In the genomic region with DNA sequence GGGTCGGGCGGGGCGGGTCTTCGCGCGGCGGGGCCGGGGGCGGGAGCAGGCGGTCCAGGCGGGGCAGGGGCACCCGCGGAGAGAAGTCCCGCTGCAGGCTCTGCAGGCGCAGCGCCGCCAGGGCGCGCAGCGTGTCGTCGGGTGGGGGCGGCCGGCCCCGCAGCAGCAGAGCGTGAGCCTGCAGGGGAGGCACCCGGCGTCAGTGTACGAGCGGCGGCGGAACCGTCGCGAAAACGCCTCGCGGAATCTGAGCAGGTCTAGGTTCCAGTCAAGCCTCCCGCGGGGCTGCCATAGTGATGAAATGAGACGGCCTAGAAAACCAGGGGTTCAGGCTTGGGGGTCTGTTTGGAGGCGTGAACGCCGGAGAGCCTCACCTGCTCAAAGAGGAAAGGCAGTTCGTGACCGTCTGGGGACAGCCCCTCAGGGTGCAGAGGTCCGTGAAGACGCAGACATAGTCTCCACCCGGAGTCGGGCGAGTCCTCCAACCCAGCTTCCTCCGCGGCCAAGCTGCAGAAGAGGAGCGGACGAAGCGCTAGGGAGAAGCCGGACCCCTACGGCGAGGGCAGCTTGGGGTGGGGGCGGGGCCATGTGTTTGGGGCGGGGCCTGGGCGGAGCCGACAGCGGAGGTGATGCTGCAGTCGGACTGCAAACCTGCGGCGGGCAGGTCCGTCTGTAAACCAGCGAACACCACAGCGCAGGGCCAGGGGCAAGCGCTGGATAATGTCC, we compare ENCODE assay signal across 8 cellular contexts. TPM values are rescaled to one million over a fixed set of nuclear protein-coding genes. Genes with fewer than 3 reads are reported as not detected.
A peak's percentile ranks its signal among the peaks of the same experiment; 100 is the strongest.
DNase-seq lines count a peak whose midpoint lies in the region; FAIRE-seq and TF ChIP-seq lines count a peak whose summit lies in the region.

No MANE protein-coding gene starts in this region.

- TF ChIP-seq RAD21 in H1 (IDR thresholded peaks at IDR 0.05 in 1 of 2, conservative IDR thresholded peaks at IDR 0.05 in 1 of 2; ENCODE audit: low read depth in 2 of 2, low read length in 2 of 2): no peak

- no peak overlapping the region for H2AK5ac ChIP-seq in H1 (ENCODE audit: low read depth, low read length)

- peak; percentile 93 for FAIRE-seq in GM12891 (lab: Jason Lieb, UNC)
- FAIRE-seq in H1 (lab: Jason Lieb, UNC): no peak

- H3K4me3 ChIP-seq in H1 (ENCODE audit: extremely low read depth in 1 of 4, insufficient read depth in 2 of 4, low read depth in 3 of 4, low read length in 4 of 4) (peak overlapping the region; percentile 37 to 65 (median 54)), sigmoid colon (no peak overlapping the region), Karpas-422 (ENCODE audit: low read length) (no peak overlapping the region)

- H3K23ac ChIP-seq in H1 (ENCODE audit: insufficient read length): no peak overlapping the region

- peak overlapping the region; percentile 83 for H3K56ac ChIP-seq in H1 (replicated peaks; ENCODE audit: insufficient read length, low read depth, low read length)

- intact Hi-C loops in sigmoid colon (cut with DNase I): no loop called here

- H3K79me1 ChIP-seq in H1 (ENCODE audit: low read depth, low read length): no peaks in the 10 kb centered on the region

- H3K23me2 ChIP-seq in H1 (ENCODE audit: low read depth, low read length): peaks cover 20% of the 10 kb centered on the region

- H3K14ac ChIP-seq in H1 (ENCODE audit: insufficient read length): no peak overlapping the region

- peak overlapping the region; percentile 83 for H3K18ac ChIP-seq in H1 (ENCODE audit: extremely low read depth, low read length)

- DNase-seq in GM12891 (ENCODE audit: insufficient read length, low spot score) (peak; percentile 78), H1 (ENCODE audit: low read depth in 1 of 2, low spot score in 2 of 2) (peak in 1 of 2 experiments; percentile 82), sigmoid colon (no peak), medulla oblongata (ENCODE audit: extremely low spot score) (no peak), hippocampal formation (lab: John Stamatoyannopoulos, UW) (no peak), middle frontal gyrus (ENCODE audit: extremely low spot score, low spot score) (no peak), Karpas-422 (no peak)
- peak; percentile 50 for DNase-seq in activated CD4-positive, CD25-positive, alpha-beta regulatory T cell treated with anti-CD3 and anti-CD28 coated beads, Interleukin-2, amount 50 U/mL, for 72 hours

- peak overlapping the region; percentile 75 for H4K91ac ChIP-seq in H1 (replicated peaks; ENCODE audit: insufficient read length, low read length)

- H3K27ac ChIP-seq in H1 (ENCODE audit: low read depth, low read length): peak overlapping the region; percentile 54; the same call in 1 of the 2 replicates
- peak overlapping the region in 3 of 4 donors; percentile 81 to 83 (median 81) for H3K27ac ChIP-seq in sigmoid colon
- H3K27ac ChIP-seq in Karpas-422 (ENCODE audit: low read length): no peak overlapping the region

- H4K20me1 ChIP-seq in H1 (replicated peaks in 1 of 2; ENCODE audit: control insufficient read depth in 1 of 2, insufficient read depth in 2 of 2, low read length in 2 of 2) (peaks cover 3 to 12% of the 10 kb centered on the region in 2 experiments), Karpas-422 (ENCODE audit: insufficient read depth, low read depth, low read length) (0 out of 2 replicates have a peak, but pooled peaks cover 4% of the 10 kb centered on the region)

- peaks cover 0 to 47% (median 32%) of the 10 kb centered on the region in 4 experiments; a peak in 6 of 7 replicates for H3K4me1 ChIP-seq in H1 (replicated peaks in 1 of 4; ENCODE audit: control insufficient read depth in 3 of 4, insufficient read depth in 4 of 4, low read length in 3 of 4)
- H3K4me1 ChIP-seq in sigmoid colon: peaks cover 0 to 71% (median 68%) of the 10 kb centered on the region in 4 donors
- H3K4me1 ChIP-seq in Karpas-422 (ENCODE audit: low read length): peaks cover 12% of the 10 kb centered on the region

- TF ChIP-seq CTCF in H1 (IDR thresholded peaks at IDR 0.05; ENCODE audit: control extremely low read depth in 1 of 3, insufficient read depth in 1 of 3, low read depth in 1 of 3, low read length in 3 of 3) (no peak), sigmoid colon (IDR thresholded peaks at IDR 0.05) (no peak)

- H2BK15ac ChIP-seq in H1 (ENCODE audit: low read length): peak overlapping the region; percentile 61; the same call in 1 of the 2 replicates

- TF ChIP-seq POLR2A in GM12891 (IDR thresholded peaks at IDR 0.05; ENCODE audit: low read depth, low read length): no peak
- TF ChIP-seq POLR2A in H1 (IDR thresholded peaks at IDR 0.05; ENCODE audit: control extremely low read depth in 1 of 2, low read depth in 2 of 2, low read length in 2 of 2): no peak
- no peak for TF ChIP-seq POLR2A in sigmoid colon (IDR thresholded peaks at IDR 0.05)

- H3K27me3 ChIP-seq in H1 (replicated peaks in 1 of 4; ENCODE audit: control insufficient read depth in 3 of 4, extremely low read depth in 1 of 4, insufficient read depth in 3 of 4, low read length in 3 of 4): peaks cover 2 to 40% (median 30%) of the 10 kb centered on the region in 4 experiments
- H3K27me3 ChIP-seq in sigmoid colon: no peaks in the 10 kb centered on the region
- H3K27me3 ChIP-seq in Karpas-422 (ENCODE audit: low read length): no peaks in the 10 kb centered on the region

- H3K9ac ChIP-seq in H1 (replicated peaks in 1 of 4; ENCODE audit: extremely low read depth in 1 of 4, low read depth in 3 of 4, low read length in 3 of 4) (peak overlapping the region in 2 of 4 experiments; percentile 38 to 48; a peak in 2 of 7 replicates), Karpas-422 (ENCODE audit: low read length) (no peak overlapping the region)

- H3K9me2 ChIP-seq in Karpas-422 (replicated peaks; ENCODE audit: insufficient read depth, low read length): no peaks in the 10 kb centered on the region

- peak overlapping the region; percentile 28 for H3K4ac ChIP-seq in H1 (replicated peaks; ENCODE audit: insufficient read length, low read depth, low read length)

- H3K4me2 ChIP-seq in H1 (ENCODE audit: insufficient read depth in 1 of 2, low read depth in 2 of 2, low read length in 2 of 2) (peak overlapping the region; percentile 69 to 96), Karpas-422 (ENCODE audit: low read depth, low read length, poor library complexity, severe bottlenecking) (no peak overlapping the region)

- TF ChIP-seq EP300 in H1 (IDR thresholded peaks at IDR 0.05; ENCODE audit: borderline replicate concordance in 1 of 2, low read depth in 2 of 2, low read length in 2 of 2): no peak
- no peak for TF ChIP-seq EP300 in sigmoid colon (IDR thresholded peaks at IDR 0.05)

- no peak overlapping the region for H2BK5ac ChIP-seq in H1 (ENCODE audit: low read depth, low read length)

- no peaks in the 10 kb centered on the region for H3K79me2 ChIP-seq in H1 (ENCODE audit: control insufficient read depth in 1 of 2, insufficient read depth in 2 of 2, low read length in 2 of 2)
- no peaks in the 10 kb centered on the region for H3K79me2 ChIP-seq in Karpas-422 (ENCODE audit: low read length)

- no peak overlapping the region for H2BK120ac ChIP-seq in H1 (replicated peaks; ENCODE audit: low read depth, low read length)

- no peaks in the 10 kb centered on the region for H3K9me3 ChIP-seq in H1 (ENCODE audit: insufficient read depth in 2 of 2, low read depth in 1 of 2, low read length in 1 of 2)
- no peaks in the 10 kb centered on the region for H3K9me3 ChIP-seq in sigmoid colon
- H3K9me3 ChIP-seq in Karpas-422 (ENCODE audit: low read length): no peaks in the 10 kb centered on the region

- H4K8ac ChIP-seq in H1 (ENCODE audit: extremely low read depth, insufficient read depth, low read length): peak overlapping the region; percentile 91; the same call in 1 of the 2 replicates

- H3K36me3 ChIP-seq in H1 (ENCODE audit: control insufficient read depth in 2 of 4, insufficient read depth in 4 of 4, low read length in 3 of 4): peaks cover 8 to 41% (median 14%) of the 10 kb centered on the region in 4 experiments; a peak in 6 of 8 replicates
- peaks cover 37 to 67% (median 54%) of the 10 kb centered on the region in 4 donors for H3K36me3 ChIP-seq in sigmoid colon
- no peaks in the 10 kb centered on the region for H3K36me3 ChIP-seq in Karpas-422 (ENCODE audit: insufficient read depth, low read length)

- H4K5ac ChIP-seq in H1 (ENCODE audit: insufficient read length, low read depth, low read length): peak overlapping the region; percentile 73

- H2BK12ac ChIP-seq in H1 (ENCODE audit: low read depth, low read length): 0 out of 2 replicates have a peak overlapping the region, but pooled peaks have one; percentile 39

- CTCF ChIA-PET in H1 (lab: Charles Lee; ENCODE audit: partially characterized antibody): interaction anchor here (0.5 to 7.1 kb wide), 6 partner anchors 7 to 93 kb away, joined by 3 to 56 read pairs (median 10); partner anchors contain the start of genes CCR10 and PSMC3IP

- 5% methylated on average over 23 of the region's 71 CpGs; no CpG with 5 or more reads in 1 of the 2 experiments for WGBS in H1 (ENCODE audit: extremely low coverage in 1 of 2, insufficient coverage in 1 of 2, insufficient read length in 1 of 2, insufficient replicate concordance in 2 of 2, low coverage in 1 of 2, low lambda C conversion rate in 2 of 2, missing lambda C conversion rate in 1 of 2), 2 experiments
- WGBS in sigmoid colon, 2 donors: 18 to 23% methylated on average over 71 of the region's 71 CpGs

- no peak overlapping the region for H2AFZ ChIP-seq in H1 (ENCODE audit: low read length)
- H2AFZ ChIP-seq in Karpas-422 (ENCODE audit: low read length): no peak overlapping the region

- POLR2A ChIA-PET in H1 (lab: Charles Lee; ENCODE audit: partially characterized antibody): interaction anchor here (1.0 to 16.6 kb wide), 10 partner anchors 4 to 123 kb away, joined by 3 to 239 read pairs (median 8); partner anchors contain the start of genes CCR10, CNTNAP1, PLEKHH3 and PSMC3IP

- no peak overlapping the region; the same call in 1 of the 2 replicates for H2BK20ac ChIP-seq in H1 (ENCODE audit: low read length)

RNA-seq across cellular contexts. Expression of gene PLEKHH3, which starts 6.4 kb away (rescaled TPM):
- polyA plus RNA-seq in GM12891 (2012; ENCODE audit: low read depth, missing spikeins): 18.3 TPM
- 11.1 and 13.7 TPM in 2 replicates for total RNA-seq in H1 (2021; fragmentation: NEBNext Ultra II Directional; extraction: Animal tissue kit (Norgen Biotek cat#: 25700))
- polyA plus RNA-seq in H1 (2011; rRNA removed) (13.5 and 23.7 TPM in 2 replicates), sigmoid colon (10 to 100 TPM in 1 of 3 donors, 1 to 10 TPM in 2; 4.4 to 14.7 (median 9.6) TPM)
- 12.2 TPM for polyA plus RNA-seq in H1 (2011; cell fraction: cytosol; rRNA removed)
- 34.2 TPM for polyA plus RNA-seq in H1 (2011; cell fraction: nucleus; rRNA removed)
- polyA plus RNA-seq in H1 (2012, experiment 1 of 2): 9.0 to 20.7 TPM (median 18.4 TPM) in 4 replicates
- 15.8 TPM for polyA plus RNA-seq in H1 (2012, experiment 2 of 2)
- 15.6 TPM for polyA plus RNA-seq in H1 (2013, experiment 1 of 2)
- 14.6 TPM for polyA plus RNA-seq in H1 (2013, experiment 2 of 2)
- 2.6 and 3.5 TPM in 2 replicates for polyA minus RNA-seq in H1 (2011; rRNA and poly(A)+ RNA removed)
- polyA minus RNA-seq in H1 (2011; cell fraction: cytosol; rRNA and poly(A)+ RNA removed): 14.1 TPM
- polyA minus RNA-seq in H1 (2011; cell fraction: nucleus; rRNA and poly(A)+ RNA removed): 11.3 TPM
- total RNA-seq in sigmoid colon: 10 to 100 TPM; 12.3 to 25.2 (median 20.1) TPM
- total RNA-seq in Karpas-422 (2014; rRNA removed; shearing (Covaris generic); ENCODE audit: low replicate concordance): 6.7 and 7.0 TPM in 2 replicates

RNA-seq across cellular contexts. Expression of gene TUBG2, which starts 11.3 kb away (rescaled TPM):
- polyA plus RNA-seq in GM12891 (2012; ENCODE audit: low read depth, missing spikeins): 11.5 TPM
- total RNA-seq in H1 (2021; fragmentation: NEBNext Ultra II Directional; extraction: Animal tissue kit (Norgen Biotek cat#: 25700)): 13.0 and 14.8 TPM in 2 replicates
- 16.6 and 31.2 TPM in 2 replicates for polyA plus RNA-seq in H1 (2011; rRNA removed)
- 25.8 TPM for polyA plus RNA-seq in H1 (2011; cell fraction: cytosol; rRNA removed)
- 66.4 TPM for polyA plus RNA-seq in H1 (2011; cell fraction: nucleus; rRNA removed)
- 16.3 to 23.9 TPM (median 20.6 TPM) in 4 replicates for polyA plus RNA-seq in H1 (2012, experiment 1 of 2)
- 8.5 TPM for polyA plus RNA-seq in H1 (2012, experiment 2 of 2)
- 13.5 TPM for polyA plus RNA-seq in H1 (2013, experiment 1 of 2)
- 12.2 TPM for polyA plus RNA-seq in H1 (2013, experiment 2 of 2)
- 7.4 and 10.9 TPM in 2 replicates for polyA minus RNA-seq in H1 (2011; rRNA and poly(A)+ RNA removed)
- polyA minus RNA-seq in H1 (2011; cell fraction: cytosol; rRNA and poly(A)+ RNA removed): 8.1 TPM
- polyA minus RNA-seq in H1 (2011; cell fraction: nucleus; rRNA and poly(A)+ RNA removed): 18.2 TPM
- 10 to 100 TPM; 28.0 to 57.3 (median 33.6) TPM for total RNA-seq in sigmoid colon
- polyA plus RNA-seq in sigmoid colon: 1 to 10 TPM; 1.2 to 6.6 (median 4.2) TPM
- 15.3 and 17.5 TPM in 2 replicates for total RNA-seq in Karpas-422 (2014; rRNA removed; shearing (Covaris generic); ENCODE audit: low replicate concordance)

RNA-seq across cellular contexts. Expression of gene CCR10, which starts 11.3 kb away (rescaled TPM):
- polyA plus RNA-seq in GM12891 (2012; ENCODE audit: low read depth, missing spikeins): 16.2 TPM
- 0.75 and 1.1 TPM in 2 replicates for total RNA-seq in H1 (2021; fragmentation: NEBNext Ultra II Directional; extraction: Animal tissue kit (Norgen Biotek cat#: 25700))
- 4.0 and 5.7 TPM in 2 replicates for polyA plus RNA-seq in H1 (2011; rRNA removed)
- polyA plus RNA-seq in H1 (2011; cell fraction: cytosol; rRNA removed): 2.5 TPM
- 2.8 TPM for polyA plus RNA-seq in H1 (2011; cell fraction: nucleus; rRNA removed)
- polyA plus RNA-seq in H1 (2012, experiment 1 of 2): 1.8 to 2.8 TPM (median 2.2 TPM) in 4 replicates
- polyA plus RNA-seq in H1 (2012, experiment 2 of 2): 1.9 TPM
- polyA plus RNA-seq in H1 (2013, experiment 1 of 2): 2.1 TPM
- polyA plus RNA-seq in H1 (2013, experiment 2 of 2): 1.7 TPM
- polyA minus RNA-seq in H1 (2011; rRNA and poly(A)+ RNA removed): 0.28 and 0.29 TPM in 2 replicates
- polyA minus RNA-seq in H1 (2011; cell fraction: cytosol; rRNA and poly(A)+ RNA removed): 2.6 TPM
- polyA minus RNA-seq in H1 (2011; cell fraction: nucleus; rRNA and poly(A)+ RNA removed): 1.3 TPM
- 1 to 10 TPM; 2.3 to 9.2 (median 3.5) TPM for total RNA-seq in sigmoid colon
- 1 to 10 TPM in 1 of 3 donors, not detected in 2; 1.2 TPM for polyA plus RNA-seq in sigmoid colon
- 0.22 TPM in 1 of 2 replicates, not detected in the other for total RNA-seq in Karpas-422 (2014; rRNA removed; shearing (Covaris generic); ENCODE audit: low replicate concordance)

RNA-seq across cellular contexts. Expression of gene CNTNAP1, which starts 12.0 kb away (rescaled TPM):
- 21.7 TPM for polyA plus RNA-seq in GM12891 (2012; ENCODE audit: low read depth, missing spikeins)
- 4.7 and 5.2 TPM in 2 replicates for total RNA-seq in H1 (2021; fragmentation: NEBNext Ultra II Directional; extraction: Animal tissue kit (Norgen Biotek cat#: 25700))
- 10.0 and 13.5 TPM in 2 replicates for polyA plus RNA-seq in H1 (2011; rRNA removed)
- 8.8 TPM for polyA plus RNA-seq in H1 (2011; cell fraction: cytosol; rRNA removed)
- polyA plus RNA-seq in H1 (2011; cell fraction: nucleus; rRNA removed): 44.1 TPM
- polyA plus RNA-seq in H1 (2012, experiment 1 of 2): 9.1 to 13.8 TPM (median 11.5 TPM) in 4 replicates
- polyA plus RNA-seq in H1 (2012, experiment 2 of 2): 6.8 TPM
- 4.0 TPM for polyA plus RNA-seq in H1 (2013, experiment 1 of 2)
- polyA plus RNA-seq in H1 (2013, experiment 2 of 2): 3.4 TPM
- polyA minus RNA-seq in H1 (2011; rRNA and poly(A)+ RNA removed): 7.6 and 8.9 TPM in 2 replicates
- 4.9 TPM for polyA minus RNA-seq in H1 (2011; cell fraction: cytosol; rRNA and poly(A)+ RNA removed)
- polyA minus RNA-seq in H1 (2011; cell fraction: nucleus; rRNA and poly(A)+ RNA removed): 8.2 TPM
- total RNA-seq in sigmoid colon: 10 to 100 TPM in 3 of 4 donors, 1 to 10 TPM in 1; 7.4 to 46.8 (median 14.9) TPM
- polyA plus RNA-seq in sigmoid colon: 1 to 10 TPM in 1 of 3 donors, under 1 TPM in 2; under 0.01 to 7.7 (median 0.23) TPM
- 0.19 and 0.65 TPM in 2 replicates for total RNA-seq in Karpas-422 (2014; rRNA removed; shearing (Covaris generic); ENCODE audit: low replicate concordance)

Comparison
In these comparisons a context has a peak if more than half of its experiments do, and no peak if none do; other contexts are left out.
1. DNase-seq: peak in GM12891 (single experiment) and activated CD4-positive, CD25-positive, alpha-beta regulatory T cell treated with anti-CD3 and anti-CD28 coated beads, Interleukin-2, amount 50 U/mL, for 72 hours (single experiment); none in sigmoid colon (single experiment), medulla oblongata (single experiment), hippocampal formation (0 of 2), middle frontal gyrus (single experiment) and Karpas-422 (single experiment).
2. H3K4me3 ChIP-seq: peak in H1 (4 of 4); none in sigmoid colon (0 of 4) and Karpas-422 (single experiment).